29 cellular contexts compared by ENCODE assay signal in the genomic region with DNA sequence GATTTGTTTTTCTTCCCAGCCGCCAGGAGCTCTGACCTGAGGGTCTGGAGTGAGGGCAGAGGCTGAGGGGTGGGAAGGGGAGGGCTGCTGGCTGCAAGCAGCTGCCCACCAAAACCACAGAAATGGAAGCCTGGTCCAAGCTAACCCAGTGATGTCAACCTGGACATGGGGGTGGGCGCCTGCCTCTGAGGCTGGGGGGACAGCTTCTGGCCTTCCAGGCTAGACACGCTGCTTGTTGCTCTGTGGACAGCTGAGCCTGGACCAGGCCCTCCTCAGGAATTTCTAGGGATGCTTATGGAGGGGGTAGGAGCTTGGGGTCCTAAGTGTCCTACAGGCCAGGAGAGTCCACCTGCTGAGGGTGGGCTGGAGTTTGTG. TPM values are rescaled to one million over a fixed set of nuclear protein-coding genes. Genes with fewer than 3 reads are reported as not detected.
DNase-seq lines count a peak whose midpoint lies in the region; ATAC-seq and TF ChIP-seq lines count a peak whose summit lies in the region.
"Had no signal": no experiment of that assay in that cellular context is flagged by ENCODE, and none has a peak within 500 bp of the region (broad histone marks: within the 10 kb centered on the region; RNA-seq: fewer than 3 reads in every experiment).

No MANE protein-coding gene starts in this region.

- no peak overlapping the region for H3K4me3 ChIP-seq in neuronal stem cell (ENCODE audit: low read length in 2 of 2)
- H3K4me3 ChIP-seq: hepatocyte, K562, right atrium auricular region, thoracic aorta, uterus had no signal

- no peaks in the 10 kb centered on the region for H3K27me3 ChIP-seq in CD4-positive, alpha-beta T cell (ENCODE audit: control insufficient read depth, insufficient read depth, low read length)
- H3K27me3 ChIP-seq in neuronal stem cell (ENCODE audit: control insufficient read depth in 3 of 3, insufficient read depth in 3 of 3, low read depth in 1 of 3, low read length in 3 of 3) = peaks cover 0 to 65% (median 3%) of the 10 kb centered on the region in 3 experiments
- H3K27me3 ChIP-seq: hepatocyte, right atrium auricular region, uterus had no signal

- H4K91ac ChIP-seq in neuronal stem cell (ENCODE audit: low read depth, low read length, poor library complexity) = no peak overlapping the region

- peaks cover 0 to 2% of the 10 kb centered on the region in 2 donors for H3K36me3 ChIP-seq in neuronal stem cell (replicated peaks in 1 of 2; ENCODE audit: control insufficient read depth in 2 of 2, insufficient read depth in 2 of 2, low read length in 2 of 2)
- H3K36me3 ChIP-seq: right atrium auricular region, thoracic aorta, uterus had no signal

- H3K9me3 Mint-ChIP-seq in activated CD4-positive, alpha-beta memory T cell treated with anti-CD3 and anti-CD28 coated beads for 36 hours = no peaks in the 10 kb centered on the region
- H3K9me3 Mint-ChIP-seq in activated CD4-positive, alpha-beta memory T cell treated with anti-CD3 and anti-CD28 coated beads, Interleukin-2, amount 10 ng/mL, durations not matched to agents 7 days and 5 days = no peaks in the 10 kb centered on the region
- H3K9me3 Mint-ChIP-seq in CD4-positive, alpha-beta T cell = no peaks in the 10 kb centered on the region
- H3K9me3 Mint-ChIP-seq in activated naive CD8-positive, alpha-beta T cell treated with anti-CD3 and anti-CD28 coated beads, Interleukin-2, amount 50 U/mL, for 24 hours = no peaks in the 10 kb centered on the region
- H3K9me3 Mint-ChIP-seq: activated B cell treated with CpG ODN at 0.5 μM for 24 hours; neural crest cell; stimulated activated naive CD8-positive, alpha-beta T cell treated with anti-CD3 and anti-CD28 coated beads, Interleukin-15, Interleukin-2, amounts not matched to agents 100 ng/mL and 50 ng/mL, for 24 hours had no signal

- H3K9ac ChIP-seq in neuronal stem cell (ENCODE audit: low read depth, low read length, poor library complexity) = peak overlapping the region; percentile 18

- no peak overlapping the region for H2BK12ac ChIP-seq in neuronal stem cell (ENCODE audit: low read length)

- no peak for ATAC-seq in CD4-positive, alpha-beta T cell (ENCODE audit: poor library complexity)
- no peak for ATAC-seq in activated naive CD8-positive, alpha-beta T cell treated with anti-CD3 and anti-CD28 coated beads, Interleukin-2, amount 50 U/mL, for 24 hours
- ATAC-seq in HG02938 (IDR thresholded peaks at IDR 0.05; ENCODE audit: unreplicated experiment) = no peak
- ATAC-seq: K562 had no signal

- H4K8ac ChIP-seq in neuronal stem cell (ENCODE audit: low read depth, low read length) = no peak overlapping the region

- no peak overlapping the region for H3K18ac ChIP-seq in neuronal stem cell (ENCODE audit: low read length)

- H2AFZ ChIP-seq in neuronal stem cell (ENCODE audit: low read length) = no peak overlapping the region
- H2AFZ ChIP-seq: hepatocyte had no signal

- H3K4ac ChIP-seq in neuronal stem cell (ENCODE audit: low read length) = no peak overlapping the region

- H3K23ac ChIP-seq in neuronal stem cell (ENCODE audit: low read depth, low read length, poor library complexity) = no peak overlapping the region

- intact Hi-C loops in activated CD4-positive, alpha-beta memory T cell treated with anti-CD3 and anti-CD28 coated beads for 36 hours (cut with micrococcal nuclease) = no loop called here
- intact Hi-C loops in CD4-positive, alpha-beta T cell (cut with DNase I, micrococcal nuclease) = no loop called here

- no peak overlapping the region for H3K4me2 ChIP-seq in neuronal stem cell (ENCODE audit: insufficient read depth, low read length, poor library complexity, severe bottlenecking)
- H3K4me2 ChIP-seq: hepatocyte had no signal

- TF ChIP-seq CTCF in CD4-positive, alpha-beta T cell (IDR thresholded peaks at IDR 0.05) = no peak

- H3K4me1 ChIP-seq in neuronal stem cell (ENCODE audit: control insufficient read depth in 2 of 2, insufficient read depth in 1 of 2, low read depth in 1 of 2, low read length in 2 of 2) = no peaks in the 10 kb centered on the region
- H3K4me1 ChIP-seq: Caco-2, uterus had no signal

- no CpG with 5 or more reads among the region's 3 CpGs for WGBS in neuronal stem cell (ENCODE audit: extremely low coverage in 2 of 2, insufficient read length in 2 of 2, insufficient replicate concordance in 1 of 2), 2 donors

- no peak overlapping the region for H2BK15ac ChIP-seq in neuronal stem cell (ENCODE audit: low read length)

- CTCF ChIA-PET in activated CD4-positive, alpha-beta memory T cell treated with anti-CD3 and anti-CD28 coated beads for 36 hours (lab: Charles Lee) = interaction anchor here (0.8 to 1.7 kb wide), 5 partner anchors 8 to 781 kb away, joined by 3 to 7 read pairs (median 3); a partner anchor contains a TSS
- CTCF ChIA-PET in activated CD4-positive, alpha-beta memory T cell treated with anti-CD3 and anti-CD28 coated beads, Interleukin-2, amount 10 ng/mL, durations not matched to agents 7 days and 5 days (lab: Charles Lee) = interaction anchor here (1.4 kb wide), 1 partner anchor 21 kb away, joined by 4 read pairs; a partner anchor contains a TSS
- CTCF ChIA-PET in CD4-positive, alpha-beta T cell (lab: Charles Lee) = interaction anchor here (0.6 to 1.2 kb wide), 3 partner anchors 8 to 527 kb away, joined by 3 read pairs; no protein-coding TSS in a partner anchor

- POLR2A ChIA-PET in activated CD4-positive, alpha-beta memory T cell treated with anti-CD3 and anti-CD28 coated beads for 36 hours (lab: Charles Lee) = interaction anchor here (0.9 to 3.9 kb wide), 2 partner anchors 13 to 21 kb away, joined by 4 to 18 read pairs; a partner anchor contains a TSS
- POLR2A ChIA-PET in activated CD4-positive, alpha-beta memory T cell treated with anti-CD3 and anti-CD28 coated beads, Interleukin-2, amount 10 ng/mL, durations not matched to agents 7 days and 5 days (lab: Charles Lee) = interaction anchor here (0.8 to 8.5 kb wide), 5 partner anchors 8 to 19 kb away, joined by 3 to 188 read pairs (median 3); a partner anchor contains a TSS
- POLR2A ChIA-PET in CD4-positive, alpha-beta T cell (lab: Charles Lee) = interaction anchor here (1.0 to 8.5 kb wide), 2 partner anchors 9 to 20 kb away, joined by 3 to 124 read pairs; a partner anchor contains a TSS

- H3K36me3 Mint-ChIP-seq in activated CD4-positive, alpha-beta memory T cell treated with anti-CD3 and anti-CD28 coated beads for 36 hours = peaks cover 35% of the 10 kb centered on the region
- peaks cover 61% of the 10 kb centered on the region for H3K36me3 Mint-ChIP-seq in activated CD4-positive, alpha-beta memory T cell treated with anti-CD3 and anti-CD28 coated beads, Interleukin-2, amount 10 ng/mL, durations not matched to agents 7 days and 5 days (ENCODE audit: low read depth)
- peaks cover 54% of the 10 kb centered on the region for H3K36me3 Mint-ChIP-seq in CD4-positive, alpha-beta T cell (ENCODE audit: low read depth)
- peaks cover 24% of the 10 kb centered on the region for H3K36me3 Mint-ChIP-seq in activated naive CD8-positive, alpha-beta T cell treated with anti-CD3 and anti-CD28 coated beads, Interleukin-2, amount 50 U/mL, for 24 hours (ENCODE audit: low read depth)
- H3K36me3 Mint-ChIP-seq: brain had no signal

- no peak overlapping the region for H2BK5ac ChIP-seq in neuronal stem cell (ENCODE audit: low read length)

- H3K4me3 Mint-ChIP-seq in activated CD4-positive, alpha-beta memory T cell treated with anti-CD3 and anti-CD28 coated beads for 36 hours = no peak overlapping the region
- no peak overlapping the region for H3K4me3 Mint-ChIP-seq in activated CD4-positive, alpha-beta memory T cell treated with anti-CD3 and anti-CD28 coated beads, Interleukin-2, amount 10 ng/mL, durations not matched to agents 7 days and 5 days
- H3K4me3 Mint-ChIP-seq in CD4-positive, alpha-beta T cell = no peak overlapping the region
- H3K4me3 Mint-ChIP-seq in activated naive CD8-positive, alpha-beta T cell treated with anti-CD3 and anti-CD28 coated beads, Interleukin-2, amount 50 U/mL, for 24 hours = no peak overlapping the region
- H3K4me3 Mint-ChIP-seq: activated B cell treated with CpG ODN at 0.5 μM for 24 hours, brain, neural crest cell had no signal

- no peak for DNase-seq in activated CD4-positive, alpha-beta memory T cell treated with anti-CD3 and anti-CD28 coated beads for 36 hours
- no peak for DNase-seq in activated CD4-positive, alpha-beta memory T cell treated with anti-CD3 and anti-CD28 coated beads, Interleukin-2, amount 10 ng/mL, durations not matched to agents 7 days and 5 days
- DNase-seq in CD4-positive, alpha-beta T cell = no peak
- DNase-seq in activated naive CD8-positive, alpha-beta T cell treated with anti-CD3 and anti-CD28 coated beads, Interleukin-2, amount 50 U/mL, for 24 hours = no peak
- DNase-seq in neuronal stem cell (ENCODE audit: low spot score) (no peak), DMS79 (lab: John Stamatoyannopoulos, UW) (no peak), medulla oblongata (ENCODE audit: extremely low spot score) (no peak)
- DNase-seq: activated B cell treated with CpG ODN at 0.5 μM for 24 hours; activated CD4-positive, alpha-beta T cell treated with anti-CD3 and anti-CD28 coated beads, Interleukin-2, amount 50 U/mL, for 4 hours; activated gamma-delta T cell treated with Interleukin-2 at 50 U/mL for 16 hours; AML-193; Caco-2; DMS53; NCI-H1092 treated with DMSO at 0.1 percent for 48 hours; NCI-H1694 treated with DMSO at 0.1 percent for 48 hours; NCI-H2171; NCI-H510A; SIG-M5; stimulated activated CD4-positive, alpha-beta T cell treated with anti-CD3 and anti-CD28 coated beads, Interleukin-2, amount 100 ng/mL, for 24 hours; uterus had no signal

- peak overlapping the region; percentile 43 for H3K27ac ChIP-seq in CD4-positive, alpha-beta T cell (ENCODE audit: low read depth, low read length)
- H3K27ac ChIP-seq in neuronal stem cell (replicated peaks; ENCODE audit: low read length) = no peak overlapping the region
- H3K27ac ChIP-seq: hepatocyte, right atrium auricular region, thoracic aorta, uterus had no signal

- H2BK120ac ChIP-seq in neuronal stem cell (ENCODE audit: low read depth, low read length) = no peak overlapping the region

- H3K79me1 ChIP-seq in neuronal stem cell (ENCODE audit: low read depth, low read length) = no peaks in the 10 kb centered on the region

- peaks cover 88% of the 10 kb centered on the region for H3K4me1 Mint-ChIP-seq in activated CD4-positive, alpha-beta memory T cell treated with anti-CD3 and anti-CD28 coated beads for 36 hours (ENCODE audit: low read depth)
- peaks cover 94% of the 10 kb centered on the region for H3K4me1 Mint-ChIP-seq in activated CD4-positive, alpha-beta memory T cell treated with anti-CD3 and anti-CD28 coated beads, Interleukin-2, amount 10 ng/mL, durations not matched to agents 7 days and 5 days
- H3K4me1 Mint-ChIP-seq in CD4-positive, alpha-beta T cell (ENCODE audit: low read depth) = peaks cover 81% of the 10 kb centered on the region
- H3K4me1 Mint-ChIP-seq in activated naive CD8-positive, alpha-beta T cell treated with anti-CD3 and anti-CD28 coated beads, Interleukin-2, amount 50 U/mL, for 24 hours = peaks cover 96% of the 10 kb centered on the region
- H3K4me1 Mint-ChIP-seq: neural crest cell had no signal

- peak overlapping the region; percentile 83 for H3K27ac Mint-ChIP-seq in activated CD4-positive, alpha-beta memory T cell treated with anti-CD3 and anti-CD28 coated beads for 36 hours
- no peak overlapping the region for H3K27ac Mint-ChIP-seq in activated CD4-positive, alpha-beta memory T cell treated with anti-CD3 and anti-CD28 coated beads, Interleukin-2, amount 10 ng/mL, durations not matched to agents 7 days and 5 days
- peak overlapping the region; percentile 69 for H3K27ac Mint-ChIP-seq in CD4-positive, alpha-beta T cell
- peak overlapping the region; percentile 73 for H3K27ac Mint-ChIP-seq in activated naive CD8-positive, alpha-beta T cell treated with anti-CD3 and anti-CD28 coated beads, Interleukin-2, amount 50 U/mL, for 24 hours
- H3K27ac Mint-ChIP-seq: activated B cell treated with CpG ODN at 0.5 μM for 24 hours, brain had no signal

- no peak overlapping the region for H3K14ac ChIP-seq in neuronal stem cell (ENCODE audit: low read length)

- no peaks in the 10 kb centered on the region for H3K9me3 ChIP-seq in CD4-positive, alpha-beta T cell (ENCODE audit: control insufficient read depth, low read length)
- H3K9me3 ChIP-seq in neuronal stem cell (replicated peaks in 1 of 2; ENCODE audit: control insufficient read depth in 2 of 2, insufficient read depth in 1 of 2, low read depth in 1 of 2, low read length in 2 of 2) = peaks cover 0 to 2% of the 10 kb centered on the region in 2 donors
- H3K9me3 ChIP-seq: Caco-2, right atrium auricular region, thoracic aorta, uterus had no signal

- H3K27me3 Mint-ChIP-seq in activated CD4-positive, alpha-beta memory T cell treated with anti-CD3 and anti-CD28 coated beads for 36 hours = peaks cover 1% of the 10 kb centered on the region
- H3K27me3 Mint-ChIP-seq in activated CD4-positive, alpha-beta memory T cell treated with anti-CD3 and anti-CD28 coated beads, Interleukin-2, amount 10 ng/mL, durations not matched to agents 7 days and 5 days = no peaks in the 10 kb centered on the region
- H3K27me3 Mint-ChIP-seq in CD4-positive, alpha-beta T cell = no peaks in the 10 kb centered on the region
- H3K27me3 Mint-ChIP-seq in activated naive CD8-positive, alpha-beta T cell treated with anti-CD3 and anti-CD28 coated beads, Interleukin-2, amount 50 U/mL, for 24 hours = peaks cover 2% of the 10 kb centered on the region
- H3K27me3 Mint-ChIP-seq: activated B cell treated with CpG ODN at 0.5 μM for 24 hours; stimulated activated naive CD8-positive, alpha-beta T cell treated with anti-CD3 and anti-CD28 coated beads, Interleukin-15, Interleukin-2, amounts not matched to agents 100 ng/mL and 50 ng/mL, for 24 hours had no signal

- H2AK5ac ChIP-seq in neuronal stem cell (ENCODE audit: low read depth, low read length) = no peak overlapping the region

RNA-seq across cellular contexts. Expression of a gene that starts 21.4 kb away (rescaled TPM):
- total RNA-seq in activated CD4-positive, alpha-beta memory T cell treated with anti-CD3 and anti-CD28 coated beads for 36 hours = 100 to 1,000 TPM; 155 to 164 TPM
- total RNA-seq in activated CD4-positive, alpha-beta memory T cell treated with anti-CD3 and anti-CD28 coated beads, Interleukin-2, amount 10 ng/mL, durations not matched to agents 7 days and 5 days = 100 to 1,000 TPM; 181 to 187 TPM
- 10 to 100 TPM; 79.4 to 82.7 TPM for total RNA-seq in CD4-positive, alpha-beta T cell
- 2.0 TPM for polyA plus RNA-seq in neuronal stem cell (2013, experiment 1 of 2)
- 1.8 TPM for polyA plus RNA-seq in neuronal stem cell (2013, experiment 2 of 2)
- total RNA-seq: Caco-2, endothelial cell of umbilical vein, hepatocyte, K562 had no signal
- polyA plus RNA-seq: endothelial cell of umbilical vein, hepatocyte, K562 had no signal

RNA-seq across cellular contexts. Expression of a gene that starts 54.6 kb away (rescaled TPM):
- total RNA-seq in activated CD4-positive, alpha-beta memory T cell treated with anti-CD3 and anti-CD28 coated beads for 36 hours = 10 to 100 TPM; 28.9 to 29.1 TPM
- 10 to 100 TPM; 12.4 to 13.9 TPM for total RNA-seq in activated CD4-positive, alpha-beta memory T cell treated with anti-CD3 and anti-CD28 coated beads, Interleukin-2, amount 10 ng/mL, durations not matched to agents 7 days and 5 days
- 10 to 100 TPM; 14.7 to 15.5 TPM for total RNA-seq in CD4-positive, alpha-beta T cell
- polyA plus RNA-seq in neuronal stem cell (2013, experiment 1 of 2) = 251 TPM
- polyA plus RNA-seq in neuronal stem cell (2013, experiment 2 of 2) = 239 TPM
